ENCODE assay signal across 18 cellular contexts in the genomic region with DNA sequence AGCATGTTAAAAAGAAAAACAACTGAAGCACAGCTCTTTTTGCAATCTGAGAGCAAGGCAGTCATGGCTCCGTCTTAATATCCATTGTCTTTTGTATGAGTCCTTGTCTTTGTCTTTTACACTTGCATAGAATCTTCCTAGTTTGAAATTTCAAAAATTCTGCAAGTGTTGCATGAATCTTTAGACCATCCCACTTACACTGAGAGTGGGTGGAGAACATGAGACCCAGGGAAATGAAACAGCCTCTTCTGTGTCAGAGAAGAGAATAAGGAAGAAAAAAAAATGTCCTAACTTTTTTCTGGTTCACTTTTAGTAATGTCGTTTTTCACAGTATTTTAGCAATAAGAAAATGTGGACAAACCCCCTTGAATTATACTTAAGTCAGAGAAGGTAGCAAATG. TPM values are rescaled to one million over a fixed set of nuclear protein-coding genes. Genes with fewer than 3 reads are reported as not detected.
"Had no signal": no experiment of that assay in that cellular context is flagged by ENCODE, and none has a peak within 500 bp of the region (broad histone marks: within the 10 kb centered on the region; RNA-seq: fewer than 3 reads in every experiment).

No MANE protein-coding gene starts in this region.

- H3K27ac ChIP-seq: dorsolateral prefrontal cortex, left ventricle myocardium inferior, right atrium auricular region, thyroid gland had no signal

- H3K4me1 ChIP-seq: right atrium auricular region, thyroid gland had no signal

- H3K4me3 ChIP-seq: dorsolateral prefrontal cortex, left ventricle myocardium inferior, right atrium auricular region, thyroid gland had no signal

- H3K36me3 ChIP-seq: left ventricle myocardium inferior, right atrium auricular region, thyroid gland had no signal

- ATAC-seq: esophagus mucosa; natural killer cell; stimulated activated memory B cell treated with anti-CD40 and anti-IgM and Interleukin-4, amounts not matched to agents 10 μg/mL and 1 μg/mL and 100 μg/mL, for 72 hours; T-helper 17 cell had no signal

- DNase-seq: activated B cell treated with CpG ODN at 0.5 μM for 24 hours; activated CD4-positive, alpha-beta T cell treated with anti-CD3 and anti-CD28 coated beads, Interleukin-2, amount 10 ng/mL, durations not matched to agents 7 days and 5 days; activated CD8-positive, alpha-beta memory T cell treated with anti-CD3 and anti-CD28 coated beads for 24 hours; activated naive CD4-positive, alpha-beta T cell; aorta; cerebellar nuclear complex; dorsolateral prefrontal cortex; kidney; left ventricle myocardium inferior; natural killer cell; stimulated activated CD4-positive, alpha-beta T cell treated with anti-CD3 and anti-CD28 coated beads, Interleukin-2, amount 100 ng/mL, for 48 hours; T-helper 17 cell; thyroid gland had no signal

- H3K27me3 ChIP-seq: dorsolateral prefrontal cortex, right atrium auricular region, thyroid gland had no signal

- H3K9me3 ChIP-seq: right atrium auricular region, thyroid gland had no signal

RNA-seq across cellular contexts. Expression of gene DCLK3, which starts 12.1 kb away (rescaled TPM):
- total RNA-seq: activated B cell treated with CpG ODN at 0.5 μM for 24 hours; activated CD4-positive, alpha-beta T cell treated with anti-CD3 and anti-CD28 coated beads, Interleukin-2, amount 10 ng/mL, durations not matched to agents 7 days and 5 days; fibroblast of villous mesenchyme; glomerular endothelial cell; kidney; natural killer cell; T-helper 17 cell had no signal
